Comparison of ENCODE assay signal across 1 cellular context in genomic region chr20:34525709-34526416, GRCh38.
A peak's percentile ranks its signal among the peaks of the same experiment; 100 is the strongest.
TF ChIP-seq lines count a peak whose summit lies in the region.

No MANE protein-coding gene starts in this region.

TF ChIP-seq in SK-N-SH, 30 proteins besides CTCF, POLR2A, EP300 and RAD21 (continued from another document):
- TF ChIP-seq TEAD4 (IDR thresholded peaks at IDR 0.05; ENCODE audit: borderline replicate concordance, insufficient read depth) = peak; percentile 52; the same call in 1 of the 2 replicates
- no peak for TF ChIP-seq NRF1 (IDR thresholded peaks at IDR 0.05; ENCODE audit: low read depth, low read length)
- peak; percentile 63; the same call in 1 of the 2 replicates for TF ChIP-seq MAX (IDR thresholded peaks at IDR 0.05; ENCODE audit: low read depth)
- no peak for TF ChIP-seq YY1 (IDR thresholded peaks at IDR 0.05; ENCODE audit: low read depth)
- no peak for TF ChIP-seq EZH2phosphoT487 (IDR thresholded peaks at IDR 0.05; ENCODE audit: borderline replicate concordance, low read depth)
- TF ChIP-seq JUND (IDR thresholded peaks at IDR 0.05) = peak; percentile 80
- no peak for TF ChIP-seq GABPA (IDR thresholded peaks at IDR 0.05; ENCODE audit: low read depth)
- no peak for TF ChIP-seq FOXM1 (IDR thresholded peaks at IDR 0.05; ENCODE audit: low read depth)
- no peak; the same call in 1 of the 2 replicates for TF ChIP-seq ZBTB33 (IDR thresholded peaks at IDR 0.05; ENCODE audit: borderline replicate concordance, low read depth)
- peak; percentile 89 for TF ChIP-seq NFIC (IDR thresholded peaks at IDR 0.05; ENCODE audit: borderline replicate concordance)
- TF ChIP-seq GATA2 (CRISPR knock-in tag; IDR thresholded peaks at IDR 0.05) = no peak
- no peak for TF ChIP-seq FOXJ3 (CRISPR knock-in tag; IDR thresholded peaks at IDR 0.05)
- no peak for TF ChIP-seq MXI1 (IDR thresholded peaks at IDR 0.05; ENCODE audit: low read depth, low read length)
- peak; percentile 45; the same call in 1 of the 2 replicates for TF ChIP-seq SIN3A (IDR thresholded peaks at IDR 0.05; ENCODE audit: borderline replicate concordance, low read depth, low read length)
